Comparison of ENCODE assay signal across 8 cellular contexts in the genomic region with DNA sequence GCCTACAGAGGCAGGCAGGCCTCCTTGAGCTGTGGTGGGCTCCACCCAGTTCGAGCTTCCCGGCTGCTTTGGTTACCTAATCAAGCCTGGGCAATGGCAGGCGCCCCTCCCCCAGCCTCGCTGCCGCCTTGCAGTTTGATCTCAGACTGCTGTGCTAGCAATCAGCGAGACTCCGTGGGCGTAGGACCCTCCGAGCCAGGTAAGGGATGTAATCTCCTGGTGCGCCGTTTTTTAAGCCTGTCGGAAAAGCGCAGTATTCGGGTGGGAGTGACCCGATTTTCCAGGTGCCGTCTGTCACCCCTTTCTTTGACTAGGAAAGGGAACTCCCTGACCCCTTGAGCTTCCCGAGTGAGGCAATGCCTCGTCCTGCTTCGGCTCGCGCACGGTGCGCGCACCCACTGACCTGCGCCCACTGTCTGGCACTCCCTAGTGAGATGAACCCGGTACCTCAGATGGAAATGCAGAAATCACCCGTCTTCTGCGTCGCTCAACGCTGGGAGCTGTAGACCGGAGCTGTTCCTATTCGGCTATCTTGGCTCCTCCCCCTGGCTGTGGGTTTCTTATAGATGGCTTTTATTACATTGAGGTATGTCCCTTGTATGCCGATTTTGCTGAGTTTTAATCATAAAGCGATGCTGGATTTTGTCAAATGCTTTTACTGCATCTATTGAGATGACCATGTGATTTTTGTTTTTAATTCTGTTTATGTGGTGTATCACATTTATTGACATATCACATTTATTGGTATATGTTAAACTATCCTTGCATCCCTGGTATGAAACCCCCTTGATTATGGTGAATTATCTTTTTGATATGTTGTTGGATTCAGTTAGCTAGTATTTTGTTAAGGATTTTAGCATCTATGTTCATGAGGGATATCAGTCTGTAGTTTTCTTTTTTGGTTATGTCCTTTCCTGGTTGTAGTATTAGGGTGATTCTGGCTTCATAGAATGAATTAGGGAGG. TPM values are rescaled to one million over a fixed set of nuclear protein-coding genes. Genes with fewer than 3 reads are reported as not detected.
DNase-seq lines count a peak whose midpoint lies in the region; ATAC-seq and TF ChIP-seq lines count a peak whose summit lies in the region.
"Not testable (repeated sequence)": the region's sequence is repeated elsewhere in the genome, so short reads cannot be mapped to it uniquely, and the experiment has no call there.

No MANE protein-coding gene starts in this region.

- H3K4me3 ChIP-seq in SU-DHL-6 (ENCODE audit: insufficient read depth, low read length, poor library complexity, severe bottlenecking): not testable (repeated sequence)
- peak overlapping the region; percentile 50 for H3K4me3 ChIP-seq in iPS-20b (ENCODE audit: low read length)
- H3K4me3 ChIP-seq in prostate gland: peak overlapping the region; percentile 28 to 35
- H3K4me3 ChIP-seq in stomach: peak overlapping the region; percentile 31 to 44 (median 39)

- H3K9me2 ChIP-seq in SU-DHL-6 (replicated peaks; ENCODE audit: insufficient read depth, low read length): not testable (repeated sequence)

- DNase-seq in ELR (ENCODE audit: low read depth) (peak; percentile 71), NCI-H146 (lab: John Stamatoyannopoulos, UW) (peak; percentile 47)
- DNase-seq in activated T-cell treated with anti-CD3 and anti-CD28 coated beads, Interleukin-2, amount 50 U/mL, for 72 hours: peak; percentile 65 to 68
- not testable (repeated sequence) for DNase-seq in prostate gland (ENCODE audit: low spot score); stomach

- intact Hi-C loops in dendritic cell treated with granulocyte-macrophage colony-stimulating factor and Interleukin-4, amounts not matched to agents 40 ng/mL and 50 ng/mL, for 4 days (cut with micrococcal nuclease); prostate gland (cut with DNase I); stomach (cut with DNase I; ENCODE audit: low total_unique reads): not testable (repeated sequence)

- not testable (repeated sequence) for TF ChIP-seq EP300 in stomach (IDR thresholded peaks at IDR 0.05)

- not testable (repeated sequence) for H4K20me1 ChIP-seq in SU-DHL-6 (ENCODE audit: low read depth, low read length)

- peaks cover 15 to 34% of the 10 kb centered on the region in 2 donors for H3K36me3 Mint-ChIP-seq in activated T-cell treated with anti-CD3 and anti-CD28 coated beads, Interleukin-2, amount 50 U/mL, for 72 hours (ENCODE audit: insufficient read depth in 2 of 2)
- peaks cover 18% of the 10 kb centered on the region for H3K36me3 Mint-ChIP-seq in dendritic cell treated with granulocyte-macrophage colony-stimulating factor and Interleukin-4, amounts not matched to agents 40 ng/mL and 50 ng/mL, for 4 days (ENCODE audit: low read depth)

- TF ChIP-seq CTCF in SU-DHL-6 (IDR thresholded peaks at IDR 0.05; ENCODE audit: insufficient read depth, low read length, poor library complexity, severe bottlenecking); prostate gland (IDR thresholded peaks at IDR 0.05); stomach (IDR thresholded peaks at IDR 0.05): not testable (repeated sequence)

- peaks cover 24% of the 10 kb centered on the region for H3K4me1 Mint-ChIP-seq in activated T-cell treated with anti-CD3 and anti-CD28 coated beads, Interleukin-2, amount 50 U/mL, for 72 hours (ENCODE audit: low read depth)
- peaks cover 15% of the 10 kb centered on the region for H3K4me1 Mint-ChIP-seq in dendritic cell treated with granulocyte-macrophage colony-stimulating factor and Interleukin-4, amounts not matched to agents 40 ng/mL and 50 ng/mL, for 4 days (ENCODE audit: low read depth)

- H2AFZ ChIP-seq in SU-DHL-6 (ENCODE audit: low read depth, low read length, severe bottlenecking): not testable (repeated sequence)

- not testable (repeated sequence) for H3K27me3 Mint-ChIP-seq in activated T-cell treated with anti-CD3 and anti-CD28 coated beads, Interleukin-2, amount 50 U/mL, for 72 hours (ENCODE audit: low read depth); dendritic cell treated with granulocyte-macrophage colony-stimulating factor and Interleukin-4, amounts not matched to agents 40 ng/mL and 50 ng/mL, for 4 days

- not testable (repeated sequence) for TF ChIP-seq POLR2A in prostate gland (IDR thresholded peaks at IDR 0.05); stomach (IDR thresholded peaks at IDR 0.05)

- peak; percentile 72 to 86 for ATAC-seq in activated T-cell treated with anti-CD3 and anti-CD28 coated beads, Interleukin-2, amount 50 U/mL, for 72 hours (replicated peaks in 1 of 2)

- not testable (repeated sequence) for H3F3A ChIP-seq in SU-DHL-6 (ENCODE audit: insufficient read depth)

- not testable (repeated sequence) for H3K9ac ChIP-seq in SU-DHL-6 (ENCODE audit: low read length); iPS-20b (ENCODE audit: low read depth, low read length)

- not testable (repeated sequence) for H3K36me3 ChIP-seq in SU-DHL-6 (ENCODE audit: low read length); iPS-20b (ENCODE audit: insufficient read depth, low read depth, low read length); prostate gland; stomach

- H3K27ac Mint-ChIP-seq in activated T-cell treated with anti-CD3 and anti-CD28 coated beads, Interleukin-2, amount 50 U/mL, for 72 hours: peak overlapping the region; percentile 6
- peak overlapping the region; percentile 83 for H3K27ac Mint-ChIP-seq in dendritic cell treated with granulocyte-macrophage colony-stimulating factor and Interleukin-4, amounts not matched to agents 40 ng/mL and 50 ng/mL, for 4 days

- H3K4me3 Mint-ChIP-seq in activated T-cell treated with anti-CD3 and anti-CD28 coated beads, Interleukin-2, amount 50 U/mL, for 72 hours: peak overlapping the region; percentile 86 to 96
- peak overlapping the region; percentile 86 for H3K4me3 Mint-ChIP-seq in dendritic cell treated with granulocyte-macrophage colony-stimulating factor and Interleukin-4, amounts not matched to agents 40 ng/mL and 50 ng/mL, for 4 days

- not testable (repeated sequence) for H3K27ac ChIP-seq in SU-DHL-6 (ENCODE audit: low read depth, low read length); iPS-20b (ENCODE audit: low read length)
- H3K27ac ChIP-seq in prostate gland: peak overlapping the region in 1 of 2 donors; percentile 33
- H3K27ac ChIP-seq in stomach: peak overlapping the region in 2 of 5 donors; percentile 18 to 32

- H3K27me3 ChIP-seq in SU-DHL-6 (ENCODE audit: low read length); iPS-20b (ENCODE audit: insufficient read depth, low read length); prostate gland (replicated peaks; ENCODE audit: insufficient read depth); stomach: not testable (repeated sequence)

- H3K9me3 ChIP-seq in SU-DHL-6 (ENCODE audit: insufficient read depth, low read length); prostate gland: not testable (repeated sequence)
- H3K9me3 ChIP-seq in iPS-20b (ENCODE audit: insufficient read depth, low read depth, low read length) (peaks cover 24% of the 10 kb centered on the region), stomach (peaks cover 0 to 40% (median 11%) of the 10 kb centered on the region in 4 donors)

- peak overlapping the region; percentile 45 for H3K4me2 ChIP-seq in SU-DHL-6 (ENCODE audit: low read depth, low read length, poor library complexity, severe bottlenecking)

- H3K9me3 Mint-ChIP-seq in activated T-cell treated with anti-CD3 and anti-CD28 coated beads, Interleukin-2, amount 50 U/mL, for 72 hours: peaks cover 9 to 15% of the 10 kb centered on the region in 2 donors
- H3K9me3 Mint-ChIP-seq in dendritic cell treated with granulocyte-macrophage colony-stimulating factor and Interleukin-4, amounts not matched to agents 40 ng/mL and 50 ng/mL, for 4 days: peaks cover 21% of the 10 kb centered on the region

- WGBS in prostate gland: 11% methylated on average over 31 of the region's 34 CpGs
- 4 to 21% (median 7%) methylated on average over 20 to 34 of the region's 34 CpGs for WGBS in stomach, 5 donors

- H3K79me2 ChIP-seq in SU-DHL-6 (ENCODE audit: insufficient read depth, low read length): not testable (repeated sequence)

- H3K4me1 ChIP-seq in iPS-20b (ENCODE audit: insufficient read depth, low read length); prostate gland (replicated peaks); stomach: not testable (repeated sequence)

RNA-seq across cellular contexts. Expression of a gene that starts 43.4 kb away (rescaled TPM):
- total RNA-seq in activated T-cell treated with anti-CD3 and anti-CD28 coated beads, Interleukin-2, amount 50 U/mL, for 72 hours: 10 to 100 TPM; 61.0 to 85.8 TPM
- total RNA-seq in prostate gland (10 to 100 TPM; 24.2 to 37.7 TPM), stomach (10 to 100 TPM in 4 of 5 donors, 1 to 10 TPM in 1; 8.2 to 99.1 (median 76.3) TPM)
- 10 to 100 TPM; 20.3 to 49.7 (median 35.3) TPM for polyA plus RNA-seq in stomach
